ENCODE assay signal across 18 cellular contexts in the genomic region with DNA sequence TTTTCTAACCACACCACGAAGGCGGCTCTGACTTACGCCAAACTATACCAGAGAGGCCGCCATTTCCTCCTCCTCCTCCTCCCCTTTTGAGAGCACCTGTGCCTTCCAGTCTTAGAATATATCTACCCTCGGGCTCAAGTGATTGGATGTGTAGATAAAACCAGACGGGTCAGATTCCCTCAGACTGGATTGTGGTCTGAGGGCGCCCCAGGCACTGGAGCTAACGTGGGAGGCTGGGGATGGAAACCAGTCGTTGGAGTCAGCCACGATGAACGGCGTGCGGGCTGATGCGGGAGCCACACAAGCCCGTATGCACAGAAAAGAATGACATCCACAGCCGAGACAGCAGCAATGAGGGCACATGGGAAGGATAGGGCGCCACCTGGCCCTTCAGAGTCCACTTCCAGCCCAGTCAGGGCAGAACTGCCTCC.
"Had no signal": no experiment of that assay in that cellular context is flagged by ENCODE, and none has a peak within 500 bp of the region (broad histone marks: within the 10 kb centered on the region; RNA-seq: fewer than 3 reads in every experiment).

No MANE protein-coding gene starts in this region.

- DNase-seq: activated CD4-positive, CD25-positive, alpha-beta regulatory T cell treated with anti-CD3 and anti-CD28 coated beads, Interleukin-2, amount 50 U/mL, for 72 hours; activated CD8-positive, alpha-beta T cell treated with anti-CD3 and anti-CD28 coated beads for 36 hours; activated naive CD4-positive, alpha-beta T cell; activated naive CD8-positive, alpha-beta T cell treated with anti-CD3 and anti-CD28 coated beads, Interleukin-2, amount 10 ng/mL, durations not matched to agents 7 days and 5 days; activated T-cell treated with anti-CD3 and anti-CD28 coated beads, Interleukin-2, amount 50 U/mL, for 48 hours; anterior cingulate cortex; cerebellar nuclear complex; effector memory CD4-positive, alpha-beta T cell; foreskin fibroblast; glutamatergic neuron; lower lobe of right lung; midbrain; stimulated activated CD4-positive, alpha-beta T cell treated with anti-CD3 and anti-CD28 coated beads, Interleukin-2, amount 100 ng/mL, for 48 hours; T-cell; T-helper 9 cell had no signal

- H3K4me1 ChIP-seq: lower lobe of right lung had no signal

- H3K4me1 Mint-ChIP-seq: activated naive CD8-positive, alpha-beta T cell treated with anti-CD3 and anti-CD28 coated beads, Interleukin-2, amount 10 ng/mL, durations not matched to agents 7 days and 5 days; stimulated activated memory B cell treated with anti-CD40 and anti-IgM and Interleukin-4, amounts not matched to agents 10 μg/mL and 1 μg/mL and 100 μg/mL, for 72 hours had no signal

- H3K27ac ChIP-seq: lower lobe of right lung had no signal

- H3K9me3 Mint-ChIP-seq: activated CD8-positive, alpha-beta T cell treated with anti-CD3 and anti-CD28 coated beads for 36 hours; activated naive CD8-positive, alpha-beta T cell treated with anti-CD3 and anti-CD28 coated beads, Interleukin-2, amount 10 ng/mL, durations not matched to agents 7 days and 5 days; dendritic cell treated with granulocyte-macrophage colony-stimulating factor and Interleukin-4, amounts not matched to agents 40 ng/mL and 50 ng/mL, for 4 days; stimulated activated memory B cell treated with anti-CD40 and anti-IgM and Interleukin-4, amounts not matched to agents 10 μg/mL and 1 μg/mL and 100 μg/mL, for 72 hours; T-cell had no signal

- ATAC-seq: activated CD8-positive, alpha-beta T cell treated with anti-CD3 and anti-CD28 coated beads for 36 hours; lower lobe of right lung; stimulated activated memory B cell treated with anti-CD40 and anti-IgM and Interleukin-4, amounts not matched to agents 10 μg/mL and 1 μg/mL and 100 μg/mL, for 72 hours; T-cell had no signal

- H3K36me3 Mint-ChIP-seq: activated naive CD8-positive, alpha-beta T cell treated with anti-CD3 and anti-CD28 coated beads, Interleukin-2, amount 10 ng/mL, durations not matched to agents 7 days and 5 days; stimulated activated memory B cell treated with anti-CD40 and anti-IgM and Interleukin-4, amounts not matched to agents 10 μg/mL and 1 μg/mL and 100 μg/mL, for 72 hours; T-cell had no signal

- H3K4me3 ChIP-seq: lower lobe of right lung had no signal

- H3K27ac Mint-ChIP-seq: activated CD8-positive, alpha-beta T cell treated with anti-CD3 and anti-CD28 coated beads for 36 hours; activated naive CD8-positive, alpha-beta T cell treated with anti-CD3 and anti-CD28 coated beads, Interleukin-2, amount 10 ng/mL, durations not matched to agents 7 days and 5 days; dendritic cell treated with granulocyte-macrophage colony-stimulating factor and Interleukin-4, amounts not matched to agents 40 ng/mL and 50 ng/mL, for 4 days; stimulated activated memory B cell treated with anti-CD40 and anti-IgM and Interleukin-4, amounts not matched to agents 10 μg/mL and 1 μg/mL and 100 μg/mL, for 72 hours; T-cell had no signal

- H3K4me3 Mint-ChIP-seq: activated CD8-positive, alpha-beta T cell treated with anti-CD3 and anti-CD28 coated beads for 36 hours; activated naive CD8-positive, alpha-beta T cell treated with anti-CD3 and anti-CD28 coated beads, Interleukin-2, amount 10 ng/mL, durations not matched to agents 7 days and 5 days; dendritic cell treated with granulocyte-macrophage colony-stimulating factor and Interleukin-4, amounts not matched to agents 40 ng/mL and 50 ng/mL, for 4 days; stimulated activated memory B cell treated with anti-CD40 and anti-IgM and Interleukin-4, amounts not matched to agents 10 μg/mL and 1 μg/mL and 100 μg/mL, for 72 hours; T-cell had no signal

- H3K36me3 ChIP-seq: lower lobe of right lung had no signal

- FAIRE-seq: urothelium cell line had no signal

- H3K9me3 ChIP-seq: lower lobe of right lung had no signal
